ENCODE assay signal across 1 cellular context in genomic region chr12:93441617-93442410, GRCh38.
TF ChIP-seq lines count a peak whose summit lies in the region.

TSS of gene UBE2N (minus strand) at chr12:93441947. CDS start at chr12:93441884, 63 bp downstream.

TF ChIP-seq in K562, 482 proteins besides CTCF, POLR2A, EP300 and RAD21 (continued from another document):
- 0 out of 2 replicates have a peak, but pooled peaks have one; percentile 43 for TF ChIP-seq ZNF395 (CRISPR knock-in tag; IDR thresholded peaks at IDR 0.05)
- no peak for TF ChIP-seq POU5F1 (IDR thresholded peaks at IDR 0.05; ENCODE audit: borderline replicate concordance, low read depth, low read length, partially characterized antibody)
- no peak; the same call in 1 of the 2 replicates for TF ChIP-seq USF2 (CRISPR knock-in tag; IDR thresholded peaks at IDR 0.05)
- no peak for TF ChIP-seq CC2D1A (IDR thresholded peaks at IDR 0.05)
- TF ChIP-seq MCM2 (IDR thresholded peaks at IDR 0.05; ENCODE audit: low read depth) = no peak
- TF ChIP-seq KDM5B (IDR thresholded peaks at IDR 0.05; ENCODE audit: insufficient replicate concordance, low read depth, low read length) = peak; percentile 89
- peak; percentile 41; the same call in 1 of the 2 replicates for TF ChIP-seq ETV1 (tag; conservative IDR thresholded peaks at IDR 0.05; ENCODE audit: low read depth)
TF ChIP-seq in K562: peak in this region for 136.
